ENCODE assay signal across 11 cellular contexts in the genomic region with DNA sequence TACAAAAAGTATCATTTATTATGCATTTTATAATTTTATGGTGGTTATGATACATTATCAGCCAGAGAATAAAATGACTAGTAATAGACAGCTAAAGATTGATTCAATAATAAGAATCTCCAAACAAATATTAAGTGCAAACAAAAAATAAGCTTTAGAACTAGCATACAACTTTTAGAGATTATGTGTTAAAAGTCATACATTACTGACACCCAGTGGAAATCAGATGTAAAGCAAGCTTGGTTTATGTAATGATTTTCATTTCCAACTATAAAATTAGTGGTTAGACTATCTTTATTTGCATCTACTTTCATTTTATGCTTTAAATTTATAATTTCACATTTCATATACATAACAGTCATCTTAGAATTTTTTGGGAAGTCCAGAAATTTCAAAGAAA. TPM values are rescaled to one million over a fixed set of nuclear protein-coding genes. Genes with fewer than 3 reads are reported as not detected.
DNase-seq lines count a peak whose midpoint lies in the region; ATAC-seq and TF ChIP-seq lines count a peak whose summit lies in the region.
"Had no signal": no experiment of that assay in that cellular context is flagged by ENCODE, and none has a peak within 500 bp of the region (broad histone marks: within the 10 kb centered on the region; RNA-seq: fewer than 3 reads in every experiment).

No MANE protein-coding gene starts in this region.

- no peak for ATAC-seq in left ventricle myocardium superior
- ATAC-seq in activated CD8-positive, alpha-beta T cell treated with anti-CD3 and anti-CD28 coated beads for 36 hours: no peak

- intact Hi-C loops in left ventricle myocardium superior (cut with micrococcal nuclease): loop anchor here (10.0 kb wide), 1 partner anchor 335 kb away; no protein-coding TSS in a partner anchor
- intact Hi-C loops in activated CD8-positive, alpha-beta T cell treated with anti-CD3 and anti-CD28 coated beads for 36 hours (cut with micrococcal nuclease): no loop called here

- TF ChIP-seq CTCF in right atrium auricular region (IDR thresholded peaks at IDR 0.05): peak; percentile 22 to 60
- TF ChIP-seq CTCF in fibroblast of pulmonary artery (IDR thresholded peaks at IDR 0.05; ENCODE audit: low read length, missing control alignments): peak; percentile 43
- TF ChIP-seq CTCF in type B pancreatic cell (conservative IDR thresholded peaks at IDR 0.05): peak; percentile 80
- no peak for TF ChIP-seq CTCF in activated CD8-positive, alpha-beta T cell treated with anti-CD3 and anti-CD28 coated beads for 36 hours (IDR thresholded peaks at IDR 0.05)

- CTCF ChIA-PET in activated CD8-positive, alpha-beta T cell treated with anti-CD3 and anti-CD28 coated beads for 36 hours (lab: Charles Lee): no interaction called here

- no peaks in the 10 kb centered on the region for H3K27me3 Mint-ChIP-seq in type B pancreatic cell
- H3K27me3 Mint-ChIP-seq in activated CD8-positive, alpha-beta T cell treated with anti-CD3 and anti-CD28 coated beads for 36 hours: no peaks in the 10 kb centered on the region

- no peaks in the 10 kb centered on the region for H3K36me3 ChIP-seq in right atrium auricular region
- H3K36me3 ChIP-seq: MG63 had no signal

- no peaks in the 10 kb centered on the region for H3K4me1 ChIP-seq in right atrium auricular region

- DNase-seq in right atrium auricular region (ENCODE audit: low spot score): no peak
- DNase-seq in left ventricle myocardium superior: no peak
- DNase-seq in RPMI7951 (ENCODE audit: low read depth): peak; percentile 9
- peak; percentile 44 for DNase-seq in fibroblast of pulmonary artery (ENCODE audit: low read depth)
- no peak for DNase-seq in type B pancreatic cell (ENCODE audit: extremely low spot score, unreplicated experiment)
- no peak for DNase-seq in stimulated activated CD4-positive, alpha-beta T cell treated with anti-CD3 and anti-CD28 coated beads, Interleukin-4, amount 100 ng/mL, for 24 hours
- DNase-seq in activated CD8-positive, alpha-beta T cell treated with anti-CD3 and anti-CD28 coated beads for 36 hours: no peak
- no peak for DNase-seq in stimulated activated CD8-positive, alpha-beta memory T cell treated with anti-CD3 and anti-CD28 coated beads, Interleukin-4, amount 100 ng/mL, for 48 hours
- DNase-seq: effector CD8-positive, alpha-beta T cell; MG63; occipital lobe had no signal

- H3K9me3 Mint-ChIP-seq in type B pancreatic cell: no peaks in the 10 kb centered on the region
- no peaks in the 10 kb centered on the region for H3K9me3 Mint-ChIP-seq in activated CD8-positive, alpha-beta T cell treated with anti-CD3 and anti-CD28 coated beads for 36 hours

- no peaks in the 10 kb centered on the region for H3K27me3 ChIP-seq in right atrium auricular region
- H3K27me3 ChIP-seq: MG63 had no signal

- POLR2A ChIA-PET in activated CD8-positive, alpha-beta T cell treated with anti-CD3 and anti-CD28 coated beads for 36 hours (lab: Charles Lee): no interaction called here

- H3K36me3 Mint-ChIP-seq in type B pancreatic cell: no peaks in the 10 kb centered on the region
- no peaks in the 10 kb centered on the region for H3K36me3 Mint-ChIP-seq in activated CD8-positive, alpha-beta T cell treated with anti-CD3 and anti-CD28 coated beads for 36 hours (ENCODE audit: low read depth)

- H3K9me3 ChIP-seq in right atrium auricular region: no peaks in the 10 kb centered on the region
- H3K9me3 ChIP-seq: MG63 had no signal

- H3K27ac ChIP-seq in right atrium auricular region: no peak overlapping the region

- no peak overlapping the region for H3K27ac Mint-ChIP-seq in type B pancreatic cell
- H3K27ac Mint-ChIP-seq in activated CD8-positive, alpha-beta T cell treated with anti-CD3 and anti-CD28 coated beads for 36 hours: no peak overlapping the region

- no peak overlapping the region for H3K4me3 ChIP-seq in right atrium auricular region
- no peak overlapping the region for H3K4me3 ChIP-seq in fibroblast of pulmonary artery (replicated peaks; ENCODE audit: low read depth, low read length)
- H3K4me3 ChIP-seq: MG63 had no signal

- H3K4me3 Mint-ChIP-seq in type B pancreatic cell: no peak overlapping the region
- no peak overlapping the region for H3K4me3 Mint-ChIP-seq in activated CD8-positive, alpha-beta T cell treated with anti-CD3 and anti-CD28 coated beads for 36 hours

- no peaks in the 10 kb centered on the region for H3K4me1 Mint-ChIP-seq in type B pancreatic cell (ENCODE audit: unreplicated experiment)
- no peaks in the 10 kb centered on the region for H3K4me1 Mint-ChIP-seq in activated CD8-positive, alpha-beta T cell treated with anti-CD3 and anti-CD28 coated beads for 36 hours (ENCODE audit: low read depth)

RNA-seq across cellular contexts. Expression of gene IL13RA2, which starts 57.7 kb away (rescaled TPM):
- total RNA-seq in right atrium auricular region (under 1 TPM; 0.44 to 0.47 TPM), left ventricle myocardium superior (not detected), type B pancreatic cell (ENCODE audit: low replicate concordance) (0.43 and 2.2 TPM in 2 replicates)
- total RNA-seq in RPMI7951 (2014; rRNA removed; shearing (Covaris generic)): 59.2 and 67.6 TPM in 2 replicates
- not detected for total RNA-seq in activated CD8-positive, alpha-beta T cell treated with anti-CD3 and anti-CD28 coated beads for 36 hours

Comparison
In these comparisons a context has a peak if more than half of its experiments do, and no peak if none do; other contexts are left out.
1. DNase-seq: peak in RPMI7951 (single experiment) and fibroblast of pulmonary artery (single experiment); none in right atrium auricular region (single experiment), left ventricle myocardium superior (single experiment), type B pancreatic cell (single experiment), stimulated activated CD4-positive, alpha-beta T cell treated with anti-CD3 and anti-CD28 coated beads, Interleukin-4, amount 100 ng/mL, for 24 hours (single experiment), activated CD8-positive, alpha-beta T cell treated with anti-CD3 and anti-CD28 coated beads for 36 hours (single experiment) and stimulated activated CD8-positive, alpha-beta memory T cell treated with anti-CD3 and anti-CD28 coated beads, Interleukin-4, amount 100 ng/mL, for 48 hours (single experiment).
2. RNA of gene IL13RA2, which starts 57.7 kb away (total RNA-seq): 59.2 to 67.6 TPM in RPMI7951; 0.44 to 0.47 TPM in right atrium auricular region, 0.43 to 2.2 TPM in type B pancreatic cell, not detected in left ventricle myocardium superior (single experiment) and not detected in activated CD8-positive, alpha-beta T cell treated with anti-CD3 and anti-CD28 coated beads for 36 hours; every median in the first group is over 10 times any median in the second.